Comparison of ENCODE assay signal across 21 cellular contexts in the genomic region with DNA sequence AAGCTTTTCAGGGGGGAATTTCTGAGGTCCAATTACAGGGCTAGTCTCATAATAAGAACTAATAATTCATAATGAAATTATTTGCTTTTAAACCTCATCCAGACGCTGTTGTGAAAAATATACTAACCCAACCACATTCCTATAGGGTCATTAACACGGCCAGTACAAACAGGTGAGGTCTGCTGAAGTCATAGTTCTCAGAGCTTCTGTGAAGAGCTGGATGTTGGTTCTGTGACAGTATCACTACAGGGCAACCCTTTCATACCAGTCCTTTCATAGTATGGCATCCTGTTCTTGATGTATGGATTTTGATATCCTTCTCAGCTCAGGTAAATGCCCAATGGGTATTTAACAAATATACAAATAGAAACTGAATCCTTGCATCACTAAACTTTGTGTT.
A peak's percentile ranks its signal among the peaks of the same experiment; 100 is the strongest.
DNase-seq lines count a peak whose midpoint lies in the region; ATAC-seq and TF ChIP-seq lines count a peak whose summit lies in the region.
"Had no signal": no experiment of that assay in that cellular context is flagged by ENCODE, and none has a peak within 500 bp of the region (broad histone marks: within the 10 kb centered on the region; RNA-seq: fewer than 3 reads in every experiment).

No MANE protein-coding gene starts in this region.

- H3K4me1 ChIP-seq in Caco-2 (peaks cover 33% of the 10 kb centered on the region), left lung (no peaks in the 10 kb centered on the region), ovary (ENCODE audit: insufficient read depth) (no peaks in the 10 kb centered on the region)

- no peak overlapping the region for H3K4me3 ChIP-seq in Caco-2 (ENCODE audit: low read depth, low read length)
- no peak overlapping the region for H3K4me3 ChIP-seq in left lung
- no peak overlapping the region for H3K4me3 ChIP-seq in ovary
- H3K4me3 ChIP-seq: esophagus squamous epithelium, gastroesophageal sphincter had no signal

- H3K36me3 ChIP-seq in Caco-2 (ENCODE audit: control insufficient read depth, insufficient read depth, low read length) (peaks cover 2% of the 10 kb centered on the region; the same call in 1 of the 2 replicates), left lung (no peaks in the 10 kb centered on the region), ovary (no peaks in the 10 kb centered on the region)
- H3K36me3 ChIP-seq: esophagus squamous epithelium, gastroesophageal sphincter had no signal

- no peak for DNase-seq in activated CD4-positive, CD25-positive, alpha-beta regulatory T cell (lab: John Stamatoyannopoulos, UW)
- peak; percentile 52 to 55 for DNase-seq in Caco-2
- no peak for DNase-seq in left lung
- DNase-seq in NCI-H2081 (lab: John Stamatoyannopoulos, UW) = no peak
- DNase-seq in ovary = no peak
- no peak for DNase-seq in posterior vena cava (ENCODE audit: low spot score)
- DNase-seq: activated CD4-positive, alpha-beta T cell treated with anti-CD3 and anti-CD28 coated beads for 4 hours; activated naive CD8-positive, alpha-beta T cell treated with anti-CD3 and anti-CD28 coated beads, Interleukin-2, amount 10 ng/mL, durations not matched to agents 7 days and 5 days; DMS79 treated with DMSO at 0.1 percent for 48 hours; effector memory CD4-positive, alpha-beta T cell; esophagus squamous epithelium; KG1; NCI-H1694 treated with DMSO at 0.1 percent for 48 hours; NCI-H748 treated with DMSO at 0.1 percent for 48 hours; occipital lobe; stimulated activated CD4-positive, alpha-beta T cell treated with anti-CD3 and anti-CD28 coated beads, Interleukin-12 subunit alpha, Interleukin-12 subunit beta, amount 100 ng/mL, for 4 hours had no signal

- peak overlapping the region; percentile 56 for H3K27ac Mint-ChIP-seq in Caco-2 (ENCODE audit: unreplicated experiment)
- peak overlapping the region; percentile 96 for H3K27ac Mint-ChIP-seq in activated T-helper 17 cell treated with anti-CD3 and anti-CD28 coated beads, Interleukin-2, amount 50 U/mL, for 72 hours
- H3K27ac Mint-ChIP-seq: activated naive CD8-positive, alpha-beta T cell treated with anti-CD3 and anti-CD28 coated beads, Interleukin-2, amount 10 ng/mL, durations not matched to agents 7 days and 5 days; B cell had no signal

- no peak overlapping the region for H3K4me3 Mint-ChIP-seq in Caco-2 (ENCODE audit: unreplicated experiment)
- peak overlapping the region; percentile 27 for H3K4me3 Mint-ChIP-seq in activated T-helper 17 cell treated with anti-CD3 and anti-CD28 coated beads, Interleukin-2, amount 50 U/mL, for 72 hours
- H3K4me3 Mint-ChIP-seq: activated naive CD8-positive, alpha-beta T cell treated with anti-CD3 and anti-CD28 coated beads, Interleukin-2, amount 10 ng/mL, durations not matched to agents 7 days and 5 days; B cell had no signal

- no peak overlapping the region for H3K27ac ChIP-seq in left lung
- no peak overlapping the region for H3K27ac ChIP-seq in ovary
- H3K27ac ChIP-seq: esophagus squamous epithelium, gastroesophageal sphincter had no signal

- TF ChIP-seq POLR2A in ovary (IDR thresholded peaks at IDR 0.05) = no peak

- H3K9me3 ChIP-seq in Caco-2 (no peaks in the 10 kb centered on the region), left lung (no peaks in the 10 kb centered on the region), ovary (no peaks in the 10 kb centered on the region)
- H3K9me3 ChIP-seq: esophagus squamous epithelium, gastroesophageal sphincter had no signal

- H3K4me1 Mint-ChIP-seq in Caco-2 (ENCODE audit: low read depth, unreplicated experiment) = peaks cover 59% of the 10 kb centered on the region
- peaks cover 48% of the 10 kb centered on the region for H3K4me1 Mint-ChIP-seq in activated T-helper 17 cell treated with anti-CD3 and anti-CD28 coated beads, Interleukin-2, amount 50 U/mL, for 72 hours

- no peaks in the 10 kb centered on the region for H3K9me3 Mint-ChIP-seq in Caco-2 (ENCODE audit: unreplicated experiment)
- no peaks in the 10 kb centered on the region for H3K9me3 Mint-ChIP-seq in activated T-helper 17 cell treated with anti-CD3 and anti-CD28 coated beads, Interleukin-2, amount 50 U/mL, for 72 hours

- no peaks in the 10 kb centered on the region for H3K27me3 Mint-ChIP-seq in Caco-2 (ENCODE audit: insufficient read depth, unreplicated experiment)
- H3K27me3 Mint-ChIP-seq in activated T-helper 17 cell treated with anti-CD3 and anti-CD28 coated beads, Interleukin-2, amount 50 U/mL, for 72 hours = no peaks in the 10 kb centered on the region
- H3K27me3 Mint-ChIP-seq: activated naive CD8-positive, alpha-beta T cell treated with anti-CD3 and anti-CD28 coated beads, Interleukin-2, amount 10 ng/mL, durations not matched to agents 7 days and 5 days; B cell had no signal

- CTCF ChIA-PET in Caco-2 (lab: Charles Lee) = no interaction called here

- no peak for TF ChIP-seq EP300 in ovary (IDR thresholded peaks at IDR 0.05)

- ATAC-seq in activated CD4-positive, CD25-positive, alpha-beta regulatory T cell treated with anti-CD3 and anti-CD28 coated beads, Interleukin-2, amount 50 U/mL, for 24 hours = peak; percentile 39 to 42
- peak; percentile 45 for ATAC-seq in activated T-helper 17 cell treated with anti-CD3 and anti-CD28 coated beads, Interleukin-2, amount 50 U/mL, for 72 hours (replicated peaks)
- ATAC-seq in left lung = peak; percentile 92
- ATAC-seq: gastroesophageal sphincter, Right ventricle myocardium inferior had no signal

- 69 to 89% (median 79%) methylated on average over 2 of the region's 2 CpGs for WGBS in ovary, 3 donors

- H3K36me3 Mint-ChIP-seq in Caco-2 (ENCODE audit: insufficient read depth, unreplicated experiment) = peaks cover 46% of the 10 kb centered on the region
- H3K36me3 Mint-ChIP-seq in activated T-helper 17 cell treated with anti-CD3 and anti-CD28 coated beads, Interleukin-2, amount 50 U/mL, for 72 hours (ENCODE audit: low read depth) = peaks cover 81% of the 10 kb centered on the region

- TF ChIP-seq CTCF in Caco-2 (IDR thresholded peaks at IDR 0.05; ENCODE audit: insufficient read depth in 1 of 2, low read depth in 1 of 2, low read length in 1 of 2, severe bottlenecking in 1 of 2, unreplicated experiment in 1 of 2) (no peak), left lung (IDR thresholded peaks at IDR 0.05) (no peak), ovary (IDR thresholded peaks at IDR 0.05) (no peak)

- POLR2A ChIA-PET in Caco-2 (lab: Charles Lee) = no interaction called here

- no TSS peak for BruUV-seq in Caco-2 (replicated peaks; lab: Mats Ljungman, UMichigan)

- intact Hi-C loops in Caco-2 (cut with micrococcal nuclease; ENCODE audit: unreplicated experiment) = loop anchor here (1.0 kb wide), 2 partner anchors 31 to 43 kb away; no protein-coding TSS in a partner anchor
- intact Hi-C loops in left lung (cut with DNase I) = no loop called here
- intact Hi-C loops in ovary (cut with DNase I) = no loop called here
- intact Hi-C loops in posterior vena cava (cut with DNase I) = no loop called here

- no peaks in the 10 kb centered on the region for H3K27me3 ChIP-seq in Caco-2 (replicated peaks; ENCODE audit: control insufficient read depth, insufficient read depth, low read length)
- no peaks in the 10 kb centered on the region for H3K27me3 ChIP-seq in left lung
- H3K27me3 ChIP-seq in ovary = no peaks in the 10 kb centered on the region
- H3K27me3 ChIP-seq: esophagus squamous epithelium, gastroesophageal sphincter had no signal

Comparison
In these comparisons a context has a peak if more than half of its experiments do, and no peak if none do; other contexts are left out.
1. ATAC-seq: peak in every context shown above with its lines; median percentile 92 in left lung; 45 in activated T-helper 17 cell treated with anti-CD3 and anti-CD28 coated beads, Interleukin-2, amount 50 U/mL, for 72 hours; 40 in activated CD4-positive, CD25-positive, alpha-beta regulatory T cell treated with anti-CD3 and anti-CD28 coated beads, Interleukin-2, amount 50 U/mL, for 24 hours.
2. DNase-seq: peak in Caco-2 (2 of 2); none in activated CD4-positive, CD25-positive, alpha-beta regulatory T cell (0 of 4), left lung (0 of 2), NCI-H2081 (0 of 2), ovary (0 of 5) and posterior vena cava (single experiment).